ENCODE assay signal across 13 cellular contexts in the genomic region with DNA sequence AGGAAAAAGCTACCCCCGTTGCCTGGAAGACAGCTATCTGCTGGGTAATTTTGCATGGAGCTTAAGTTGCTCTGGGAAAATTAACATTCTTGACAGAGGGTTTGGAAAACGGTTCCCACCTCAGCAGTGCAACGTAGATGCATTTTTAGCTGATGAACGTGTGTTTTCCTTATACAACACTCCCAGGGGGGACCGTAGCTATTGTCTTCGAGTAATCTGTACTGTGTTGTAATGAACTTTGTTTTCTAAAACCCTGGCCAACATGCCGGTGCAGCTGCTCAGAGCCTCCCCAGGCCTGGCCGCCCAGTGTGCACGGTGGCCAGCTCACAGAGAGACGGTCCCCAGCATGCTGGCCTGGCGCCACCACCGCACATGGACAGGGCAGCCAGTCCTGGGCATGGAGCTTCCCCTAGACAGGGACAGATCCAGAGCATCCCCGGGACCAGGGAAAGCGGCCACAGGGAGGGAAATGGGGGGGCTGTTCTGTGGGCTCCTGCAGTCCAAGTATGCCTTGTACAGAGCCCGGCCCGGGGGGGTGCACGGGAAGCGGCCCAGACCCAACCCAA. TPM values are rescaled to one million over a fixed set of nuclear protein-coding genes. Genes with fewer than 3 reads are reported as not detected.
A peak's percentile ranks its signal among the peaks of the same experiment; 100 is the strongest.
DNase-seq lines count a peak whose midpoint lies in the region; TF ChIP-seq lines count a peak whose summit lies in the region.
"Had no signal": no experiment of that assay in that cellular context is flagged by ENCODE, and none has a peak within 500 bp of the region (broad histone marks: within the 10 kb centered on the region; RNA-seq: fewer than 3 reads in every experiment).

No MANE protein-coding gene starts in this region.

- peak overlapping the region; percentile 75 for H3K23ac ChIP-seq in neuronal stem cell (ENCODE audit: low read depth, low read length, poor library complexity)

- H3K4ac ChIP-seq in neuronal stem cell (ENCODE audit: low read length), result no peak overlapping the region

- H4K91ac ChIP-seq in neuronal stem cell (ENCODE audit: low read depth, low read length, poor library complexity), result no peak overlapping the region

- H4K8ac ChIP-seq in neuronal stem cell (ENCODE audit: low read depth, low read length), result no peak overlapping the region

- H3K27me3 ChIP-seq in breast epithelium, result no peaks in the 10 kb centered on the region
- no peaks in the 10 kb centered on the region for H3K27me3 ChIP-seq in mammary epithelial cell (ENCODE audit: insufficient read depth, low read length)
- peaks cover 0 to 4% (median 0%) of the 10 kb centered on the region in 3 experiments for H3K27me3 ChIP-seq in neuronal stem cell (ENCODE audit: control insufficient read depth in 3 of 3, insufficient read depth in 3 of 3, low read depth in 1 of 3, low read length in 3 of 3)
- H3K27me3 ChIP-seq in vagina, result no peaks in the 10 kb centered on the region
- H3K27me3 ChIP-seq: tibial nerve had no signal

- TF ChIP-seq CTCF in breast epithelium (IDR thresholded peaks at IDR 0.05) (no peak), mammary epithelial cell (conservative IDR thresholded peaks at IDR 0.05 in 1 of 2, IDR thresholded peaks at IDR 0.05 in 1 of 2; ENCODE audit: extremely low read depth in 1 of 2, insufficient read depth in 1 of 2, low read depth in 1 of 2, low read length in 2 of 2) (no peak), vagina (IDR thresholded peaks at IDR 0.05) (no peak)

- no peak overlapping the region for H2BK5ac ChIP-seq in neuronal stem cell (ENCODE audit: low read length)

- no peak overlapping the region for H2BK15ac ChIP-seq in neuronal stem cell (ENCODE audit: low read length)

- H3K9ac ChIP-seq in mammary epithelial cell (ENCODE audit: insufficient read depth, low read length) (no peak overlapping the region), neuronal stem cell (ENCODE audit: low read depth, low read length, poor library complexity) (no peak overlapping the region)

- H3K4me3 ChIP-seq in breast epithelium (no peak overlapping the region), mammary epithelial cell (replicated peaks in 1 of 3; ENCODE audit: insufficient read depth in 1 of 3, low read depth in 2 of 3, low read length in 3 of 3) (no peak overlapping the region), neuronal stem cell (ENCODE audit: low read length in 2 of 2) (no peak overlapping the region), vagina (no peak overlapping the region)
- H3K4me3 ChIP-seq: A549, tibial nerve had no signal

- peak overlapping the region; percentile 71 for H3K18ac ChIP-seq in neuronal stem cell (ENCODE audit: low read length)

- H3K4me2 ChIP-seq in mammary epithelial cell (ENCODE audit: insufficient read depth, low read depth, low read length) (no peak overlapping the region), neuronal stem cell (ENCODE audit: insufficient read depth, low read length, poor library complexity, severe bottlenecking) (no peak overlapping the region)
- H3K4me2 ChIP-seq: A549 had no signal

- CTCF ChIA-PET in mammary epithelial cell (lab: Charles Lee; ENCODE audit: low non-redundant PET), result no interaction called here

- H2BK120ac ChIP-seq in neuronal stem cell (ENCODE audit: low read depth, low read length), result no peak overlapping the region

- H2BK12ac ChIP-seq in neuronal stem cell (ENCODE audit: low read length), result no peak overlapping the region

- H3K79me2 ChIP-seq in mammary epithelial cell (ENCODE audit: insufficient read depth, low read length), result no peaks in the 10 kb centered on the region

- H2AK5ac ChIP-seq in neuronal stem cell (ENCODE audit: low read depth, low read length), result peak overlapping the region; percentile 24

- H4K20me1 ChIP-seq in mammary epithelial cell (ENCODE audit: insufficient read depth, low read length), result no peaks in the 10 kb centered on the region

- H3K79me1 ChIP-seq in neuronal stem cell (ENCODE audit: low read depth, low read length), result no peaks in the 10 kb centered on the region

- TF ChIP-seq POLR2A in breast epithelium (IDR thresholded peaks at IDR 0.05) (no peak), vagina (IDR thresholded peaks at IDR 0.05) (no peak)

- DNase-seq in breast epithelium (ENCODE audit: low spot score in 2 of 2) (no peak), mammary epithelial cell (no peak), fibroblast of peridontal ligament (ENCODE audit: extremely low read depth) (peak; percentile 43), neuronal stem cell (ENCODE audit: low spot score) (no peak), vagina (ENCODE audit: extremely low spot score in 2 of 2) (no peak), NCI-H2227 treated with DMSO at 0.1 percent for 48 hours (lab: John Stamatoyannopoulos, UW) (no peak), kidney tubule cell (ENCODE audit: low spot score) (no peak), MV-4-11 (lab: John Stamatoyannopoulos, UW) (no peak)
- DNase-seq: activated CD4-positive, alpha-beta T cell treated with anti-CD3 and anti-CD28 coated beads for 36 hours; NCI-H2081 treated with DMSO at 0.1 percent for 48 hours had no signal

- H3K36me3 ChIP-seq in breast epithelium, result no peaks in the 10 kb centered on the region
- no peaks in the 10 kb centered on the region for H3K36me3 ChIP-seq in mammary epithelial cell (ENCODE audit: insufficient read depth, low read length)
- H3K36me3 ChIP-seq in neuronal stem cell (replicated peaks in 1 of 2; ENCODE audit: control insufficient read depth in 2 of 2, insufficient read depth in 2 of 2, low read length in 2 of 2), result no peaks in the 10 kb centered on the region
- no peaks in the 10 kb centered on the region for H3K36me3 ChIP-seq in vagina
- H3K36me3 ChIP-seq: tibial nerve had no signal

- H2AFZ ChIP-seq in mammary epithelial cell (ENCODE audit: low read depth, low read length), result no peak overlapping the region
- H2AFZ ChIP-seq in neuronal stem cell (ENCODE audit: low read length), result peak overlapping the region; percentile 35

- 75% methylated on average over 16 of the region's 18 CpGs for WGBS in mammary epithelial cell (ENCODE audit: low coverage, missing lambda C conversion rate)
- WGBS in neuronal stem cell (ENCODE audit: extremely low coverage in 2 of 2, insufficient read length in 2 of 2, insufficient replicate concordance in 1 of 2), 2 donors, result no CpG with 5 or more reads among the region's 18 CpGs

- in situ Hi-C loops in mammary epithelial cell (cut with MboI; ENCODE audit: low sequenced_read_pairs in 2 of 2), result no loop called here

- intact Hi-C loops in breast epithelium (cut with DNase I; ENCODE audit: low total_unique reads) (no loop called here), mammary epithelial cell (cut with micrococcal nuclease) (no loop called here), vagina (cut with DNase I) (no loop called here)

- H3K14ac ChIP-seq in neuronal stem cell (ENCODE audit: low read length), result no peak overlapping the region

- H3K9me3 ChIP-seq in breast epithelium, result no peaks in the 10 kb centered on the region
- H3K9me3 ChIP-seq in mammary epithelial cell (replicated peaks; ENCODE audit: insufficient read depth, low read length), result no peaks in the 10 kb centered on the region
- no peaks in the 10 kb centered on the region for H3K9me3 ChIP-seq in neuronal stem cell (replicated peaks in 1 of 2; ENCODE audit: control insufficient read depth in 2 of 2, insufficient read depth in 1 of 2, low read depth in 1 of 2, low read length in 2 of 2)
- H3K9me3 ChIP-seq in vagina, result no peaks in the 10 kb centered on the region
- H3K9me3 ChIP-seq: A549, tibial nerve had no signal

- dilution Hi-C loops in mammary epithelial cell (cut with HindIII; ENCODE audit: low sequenced_read_pairs), result no loop called here

- H3K4me1 ChIP-seq in breast epithelium (no peaks in the 10 kb centered on the region), mammary epithelial cell (ENCODE audit: insufficient read depth, low read length) (no peaks in the 10 kb centered on the region), neuronal stem cell (ENCODE audit: control insufficient read depth in 2 of 2, insufficient read depth in 1 of 2, low read depth in 1 of 2, low read length in 2 of 2) (peaks cover 2 to 7% of the 10 kb centered on the region in 2 donors), vagina (peaks cover 60% of the 10 kb centered on the region)
- H3K4me1 ChIP-seq: A549 had no signal

- no TSS peak for BruUV-seq in mammary epithelial cell (replicated peaks; lab: Mats Ljungman, UMichigan)

- peak overlapping the region; percentile 41 to 93 for H3K27ac ChIP-seq in breast epithelium
- no peak overlapping the region for H3K27ac ChIP-seq in mammary epithelial cell (ENCODE audit: insufficient read depth, low read depth, low read length)
- no peak overlapping the region for H3K27ac ChIP-seq in neuronal stem cell (replicated peaks; ENCODE audit: low read length)
- H3K27ac ChIP-seq in vagina, result peak overlapping the region; percentile 53
- H3K27ac ChIP-seq: A549 had no signal

RNA-seq across cellular contexts. Expression of gene TNNT3, which starts 2.2 kb away (rescaled TPM):
- 1 to 10 TPM; 3.5 to 8.2 (median 3.6) TPM for total RNA-seq in breast epithelium
- not detected for total RNA-seq in mammary epithelial cell
- polyA plus RNA-seq in mammary epithelial cell, result not detected
- polyA minus RNA-seq in mammary epithelial cell, result not detected
- 0.49 TPM for polyA plus RNA-seq in neuronal stem cell (2013, experiment 1 of 2)
- 0.32 TPM for polyA plus RNA-seq in neuronal stem cell (2013, experiment 2 of 2)
- total RNA-seq in vagina, result 20.4 TPM
- total RNA-seq: H4 had no signal
- polyA plus RNA-seq: A549 had no signal

RNA-seq across cellular contexts. Expression of gene MRPL23, which starts 25.5 kb away (rescaled TPM):
- total RNA-seq in breast epithelium, result 100 to 1,000 TPM; 109 to 171 (median 112) TPM
- total RNA-seq in mammary epithelial cell, result 10 to 100 TPM; 40.8 to 47.3 TPM
- 87.0 TPM for polyA plus RNA-seq in mammary epithelial cell
- 63.9 TPM for polyA minus RNA-seq in mammary epithelial cell
- polyA plus RNA-seq in neuronal stem cell (2013, experiment 1 of 2), result 89.1 TPM
- polyA plus RNA-seq in neuronal stem cell (2013, experiment 2 of 2), result 89.3 TPM
- total RNA-seq in vagina, result 148 TPM

RNA-seq across cellular contexts. Expression of gene PRR33, which starts 30.0 kb away (rescaled TPM):
- total RNA-seq in breast epithelium (not detected), mammary epithelial cell (not detected), vagina (not detected)
- not detected for polyA plus RNA-seq in mammary epithelial cell
- polyA minus RNA-seq in mammary epithelial cell, result not detected
- not detected for polyA plus RNA-seq in neuronal stem cell (2013, experiment 1 of 2)
- not detected for polyA plus RNA-seq in neuronal stem cell (2013, experiment 2 of 2)
- total RNA-seq: H4, tibial nerve had no signal
- polyA plus RNA-seq: A549 had no signal

Comparison
In these comparisons a context has a peak if more than half of its experiments do, and no peak if none do; other contexts are left out.
1. H3K27ac ChIP-seq: peak in breast epithelium (2 of 2) and vagina (single experiment); none in mammary epithelial cell (single experiment) and neuronal stem cell (single experiment).